ENCODE assay signal across 1 cellular context in the genomic region with DNA sequence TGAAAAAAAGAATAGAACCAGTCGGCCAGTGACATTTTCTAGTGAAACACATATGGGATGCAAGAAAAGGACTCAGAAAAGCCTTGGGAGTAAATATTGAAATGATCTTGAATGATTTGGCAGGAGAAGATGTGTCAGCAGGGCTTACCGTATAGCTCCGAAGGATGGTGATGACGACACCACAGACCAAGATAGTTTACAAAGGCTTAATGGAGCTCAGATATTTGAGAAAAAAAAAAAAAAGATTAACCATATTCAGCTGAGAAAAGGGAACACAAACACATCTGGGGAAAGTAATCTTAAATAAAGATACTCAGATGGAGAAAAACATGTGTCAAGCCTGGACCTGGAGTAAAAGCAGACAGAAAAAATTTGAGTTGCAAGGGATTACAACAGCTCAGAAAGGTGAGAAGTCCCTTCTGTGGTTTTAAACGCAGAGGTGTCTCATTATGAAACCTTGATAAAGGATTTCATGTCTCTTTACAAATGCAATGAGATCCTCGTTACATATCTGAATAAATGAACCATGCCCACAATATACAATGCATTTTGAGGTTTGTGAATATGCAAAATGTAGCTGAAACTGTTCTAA.
A peak's percentile ranks its signal among the peaks of the same experiment; 100 is the strongest.
TF ChIP-seq lines count a peak whose summit lies in the region.

No MANE protein-coding gene starts in this region.

TF ChIP-seq in GM12878, 131 proteins besides CTCF, POLR2A, EP300 and RAD21:
- TF ChIP-seq, protein P1, sequence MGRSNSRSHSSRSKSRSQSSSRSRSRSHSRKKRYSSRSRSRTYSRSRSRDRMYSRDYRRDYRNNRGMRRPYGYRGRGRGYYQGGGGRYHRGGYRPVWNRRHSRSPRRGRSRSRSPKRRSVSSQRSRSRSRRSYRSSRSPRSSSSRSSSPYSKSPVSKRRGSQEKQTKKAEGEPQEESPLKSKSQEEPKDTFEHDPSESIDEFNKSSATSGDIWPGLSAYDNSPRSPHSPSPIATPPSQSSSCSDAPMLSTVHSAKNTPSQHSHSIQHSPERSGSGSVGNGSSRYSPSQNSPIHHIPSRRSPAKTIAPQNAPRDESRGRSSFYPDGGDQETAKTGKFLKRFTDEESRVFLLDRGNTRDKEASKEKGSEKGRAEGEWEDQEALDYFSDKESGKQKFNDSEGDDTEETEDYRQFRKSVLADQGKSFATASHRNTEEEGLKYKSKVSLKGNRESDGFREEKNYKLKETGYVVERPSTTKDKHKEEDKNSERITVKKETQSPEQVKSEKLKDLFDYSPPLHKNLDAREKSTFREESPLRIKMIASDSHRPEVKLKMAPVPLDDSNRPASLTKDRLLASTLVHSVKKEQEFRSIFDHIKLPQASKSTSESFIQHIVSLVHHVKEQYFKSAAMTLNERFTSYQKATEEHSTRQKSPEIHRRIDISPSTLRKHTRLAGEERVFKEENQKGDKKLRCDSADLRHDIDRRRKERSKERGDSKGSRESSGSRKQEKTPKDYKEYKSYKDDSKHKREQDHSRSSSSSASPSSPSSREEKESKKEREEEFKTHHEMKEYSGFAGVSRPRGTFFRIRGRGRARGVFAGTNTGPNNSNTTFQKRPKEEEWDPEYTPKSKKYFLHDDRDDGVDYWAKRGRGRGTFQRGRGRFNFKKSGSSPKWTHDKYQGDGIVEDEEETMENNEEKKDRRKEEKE (IDR thresholded peaks at IDR 0.05), result no peak
- no peak for TF ChIP-seq GATAD2B (conservative IDR thresholded peaks at IDR 0.05; ENCODE audit: low read depth)
- TF ChIP-seq TCF3 (IDR thresholded peaks at IDR 0.05; ENCODE audit: borderline replicate concordance, insufficient read depth, low read depth, low read length), result no peak
- peak; percentile 42; the same call in 1 of the 2 replicates for TF ChIP-seq RUNX3 (IDR thresholded peaks at IDR 0.05; ENCODE audit: low read length)
- TF ChIP-seq IKZF2 (IDR thresholded peaks at IDR 0.05), result no peak
- TF ChIP-seq, protein P2, sequence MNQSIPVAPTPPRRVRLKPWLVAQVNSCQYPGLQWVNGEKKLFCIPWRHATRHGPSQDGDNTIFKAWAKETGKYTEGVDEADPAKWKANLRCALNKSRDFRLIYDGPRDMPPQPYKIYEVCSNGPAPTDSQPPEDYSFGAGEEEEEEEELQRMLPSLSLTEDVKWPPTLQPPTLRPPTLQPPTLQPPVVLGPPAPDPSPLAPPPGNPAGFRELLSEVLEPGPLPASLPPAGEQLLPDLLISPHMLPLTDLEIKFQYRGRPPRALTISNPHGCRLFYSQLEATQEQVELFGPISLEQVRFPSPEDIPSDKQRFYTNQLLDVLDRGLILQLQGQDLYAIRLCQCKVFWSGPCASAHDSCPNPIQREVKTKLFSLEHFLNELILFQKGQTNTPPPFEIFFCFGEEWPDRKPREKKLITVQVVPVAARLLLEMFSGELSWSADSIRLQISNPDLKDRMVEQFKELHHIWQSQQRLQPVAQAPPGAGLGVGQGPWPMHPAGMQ (IDR thresholded peaks at IDR 0.05; ENCODE audit: borderline replicate concordance), result no peak
- no peak for TF ChIP-seq SUPT20H (IDR thresholded peaks at IDR 0.05; ENCODE audit: borderline replicate concordance, control insufficient read depth, low read depth, low read length)
- TF ChIP-seq JUNB (IDR thresholded peaks at IDR 0.05), result peak; percentile 42
- no peak for TF ChIP-seq NR2C2 (IDR thresholded peaks at IDR 0.05; ENCODE audit: borderline replicate concordance, control insufficient read depth, insufficient read length, low read depth)
